Comparison of ENCODE assay signal across 8 cellular contexts in the genomic region with DNA sequence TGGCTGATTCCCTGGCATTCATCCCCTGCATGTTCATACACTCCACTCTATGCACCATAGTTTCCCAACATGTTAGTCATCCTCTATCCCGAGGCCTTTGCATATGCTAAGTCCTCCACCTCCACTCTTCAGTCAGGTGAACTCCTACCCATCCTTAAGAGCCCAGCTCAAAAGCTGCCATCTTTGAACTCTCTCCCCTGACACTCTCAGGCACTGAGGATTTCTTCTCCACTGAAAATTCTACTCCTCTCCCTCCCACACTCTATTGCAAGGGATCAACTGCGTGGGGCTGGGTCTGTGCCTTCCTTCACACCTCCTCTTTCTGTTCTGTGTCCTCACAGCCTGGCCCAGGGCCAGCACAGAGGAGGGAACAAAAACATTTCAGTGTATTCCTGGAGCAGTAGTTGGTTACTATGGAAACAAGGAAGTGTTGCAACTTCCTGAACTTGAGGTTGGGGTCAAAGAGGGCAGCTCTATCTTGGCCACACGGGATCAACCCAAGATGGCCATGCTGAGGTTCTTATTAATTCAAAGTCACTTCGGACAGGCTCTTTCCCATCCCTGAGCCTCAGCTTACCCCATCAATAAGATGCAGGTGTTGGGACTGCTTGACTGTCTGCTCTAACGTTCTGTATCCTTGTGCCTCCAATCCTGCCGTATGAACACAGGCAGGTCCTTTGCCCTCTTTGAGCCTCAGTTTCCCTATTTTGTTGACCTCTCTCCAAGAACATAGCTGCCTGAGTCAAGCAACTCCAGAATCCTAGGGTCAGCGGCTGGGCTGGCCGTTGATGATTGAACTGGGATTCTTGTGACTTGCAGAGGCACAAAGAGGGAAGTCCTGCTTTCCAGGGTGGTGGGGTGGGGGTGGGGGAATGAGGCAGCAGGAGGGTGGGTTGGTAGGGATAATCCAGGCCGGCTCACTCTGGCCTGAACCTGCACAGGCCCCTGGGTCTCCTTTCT. TPM values are rescaled to one million over a fixed set of nuclear protein-coding genes. Genes with fewer than 3 reads are reported as not detected.
DNase-seq lines count a peak whose midpoint lies in the region; ATAC-seq and TF ChIP-seq lines count a peak whose summit lies in the region.

No MANE protein-coding gene starts in this region.

- ATAC-seq in HG03108 (IDR thresholded peaks at IDR 0.05; ENCODE audit: unreplicated experiment) = peak; percentile 35
- ATAC-seq in esophagus mucosa = peak; percentile 36
- no peak for ATAC-seq in HG02885 (IDR thresholded peaks at IDR 0.05; ENCODE audit: poor library complexity, unreplicated experiment)
- ATAC-seq in GM18519 (IDR thresholded peaks at IDR 0.05; ENCODE audit: low FRiP score, unreplicated experiment) = no peak
- ATAC-seq in HG03280 (IDR thresholded peaks at IDR 0.05; ENCODE audit: unreplicated experiment) = no peak

- peak overlapping the region in 1 of 2 donors; percentile 14 for H3K9ac ChIP-seq in mucosa of rectum (ENCODE audit: low read depth in 1 of 2, low read length in 2 of 2)

- no peaks in the 10 kb centered on the region for H3K9me3 ChIP-seq in mucosa of rectum (ENCODE audit: control insufficient read depth in 2 of 2, low read length in 2 of 2)

- peaks cover 22 to 26% of the 10 kb centered on the region in 2 donors for H3K36me3 Mint-ChIP-seq in CD14-positive monocyte
- H3K36me3 Mint-ChIP-seq in T-helper 1 cell treated with Interleukin-12 subunit alpha and Interleukin-12 subunit beta and Interleukin-4 antibody, amounts not matched to agents 30 μg/mL and 1 μg/mL, for 36 hours (ENCODE audit: low read depth) = no peaks in the 10 kb centered on the region

- no peak for TF ChIP-seq CTCF in CD14-positive monocyte (IDR thresholded peaks at IDR 0.05)

- peak overlapping the region; percentile 69 to 71 for H3K27ac ChIP-seq in mucosa of rectum (ENCODE audit: low read depth in 2 of 2, low read length in 2 of 2)

- H3K36me3 ChIP-seq in mucosa of rectum (ENCODE audit: control insufficient read depth in 2 of 2, insufficient read depth in 2 of 2, low read length in 2 of 2) = peaks cover 0 to 3% of the 10 kb centered on the region in 2 donors

- no peaks in the 10 kb centered on the region for H3K27me3 ChIP-seq in mucosa of rectum (ENCODE audit: control insufficient read depth in 2 of 2, insufficient read depth in 2 of 2, low read length in 2 of 2)

- H3K27me3 Mint-ChIP-seq in CD14-positive monocyte (ENCODE audit: low read depth in 3 of 3) = peaks cover 0 to 8% (median 2%) of the 10 kb centered on the region in 3 donors
- H3K27me3 Mint-ChIP-seq in T-helper 1 cell treated with Interleukin-12 subunit alpha and Interleukin-12 subunit beta and Interleukin-4 antibody, amounts not matched to agents 30 μg/mL and 1 μg/mL, for 36 hours (ENCODE audit: low read depth) = no peaks in the 10 kb centered on the region

- H3K4me1 ChIP-seq in mucosa of rectum (ENCODE audit: control insufficient read depth in 2 of 2, insufficient read depth in 2 of 2, low read length in 2 of 2) = peaks cover 87% of the 10 kb centered on the region in 2 donors

- DNase-seq in CD14-positive monocyte (ENCODE audit: low spot score) = peak; percentile 97

- peak overlapping the region; percentile 97 to 100 (median 100) for H3K27ac Mint-ChIP-seq in CD14-positive monocyte
- peak overlapping the region; percentile 55 for H3K27ac Mint-ChIP-seq in T-helper 1 cell treated with Interleukin-12 subunit alpha and Interleukin-12 subunit beta and Interleukin-4 antibody, amounts not matched to agents 30 μg/mL and 1 μg/mL, for 36 hours

- peaks cover 0 to 3% (median 0%) of the 10 kb centered on the region in 7 donors for H3K9me3 Mint-ChIP-seq in CD14-positive monocyte
- no peaks in the 10 kb centered on the region for H3K9me3 Mint-ChIP-seq in T-helper 1 cell treated with Interleukin-12 subunit alpha and Interleukin-12 subunit beta and Interleukin-4 antibody, amounts not matched to agents 30 μg/mL and 1 μg/mL, for 36 hours

- intact Hi-C loops in CD14-positive monocyte (cut with micrococcal nuclease) = loop anchor here (2.0 to 10.0 kb wide), 4 partner anchors 17 to 112 kb away; no protein-coding TSS in a partner anchor

- peaks cover 93% of the 10 kb centered on the region for H3K4me1 Mint-ChIP-seq in CD14-positive monocyte
- H3K4me1 Mint-ChIP-seq in T-helper 1 cell treated with Interleukin-12 subunit alpha and Interleukin-12 subunit beta and Interleukin-4 antibody, amounts not matched to agents 30 μg/mL and 1 μg/mL, for 36 hours (ENCODE audit: low read depth) = peaks cover 15% of the 10 kb centered on the region

- peak overlapping the region; percentile 84 to 98 for H3K4me3 Mint-ChIP-seq in CD14-positive monocyte
- no peak overlapping the region for H3K4me3 Mint-ChIP-seq in T-helper 1 cell treated with Interleukin-12 subunit alpha and Interleukin-12 subunit beta and Interleukin-4 antibody, amounts not matched to agents 30 μg/mL and 1 μg/mL, for 36 hours

- peak overlapping the region in 1 of 2 donors; percentile 14 for H3K4me3 ChIP-seq in mucosa of rectum (ENCODE audit: low read length in 2 of 2)

RNA-seq across cellular contexts. Expression of gene ZMIZ1, which starts 15.5 kb away (rescaled TPM):
- polyA plus RNA-seq in CD14-positive monocyte = 1 to 10 TPM; 3.3 to 8.9 TPM
- total RNA-seq in esophagus mucosa = 43.8 TPM

Comparison
In these comparisons a context has a peak if more than half of its experiments do, and no peak if none do; other contexts are left out.
1. ATAC-seq: peak in HG03108 (single experiment) and esophagus mucosa (single experiment); none in HG02885 (single experiment), GM18519 (single experiment) and HG03280 (single experiment).